In the genomic region with DNA sequence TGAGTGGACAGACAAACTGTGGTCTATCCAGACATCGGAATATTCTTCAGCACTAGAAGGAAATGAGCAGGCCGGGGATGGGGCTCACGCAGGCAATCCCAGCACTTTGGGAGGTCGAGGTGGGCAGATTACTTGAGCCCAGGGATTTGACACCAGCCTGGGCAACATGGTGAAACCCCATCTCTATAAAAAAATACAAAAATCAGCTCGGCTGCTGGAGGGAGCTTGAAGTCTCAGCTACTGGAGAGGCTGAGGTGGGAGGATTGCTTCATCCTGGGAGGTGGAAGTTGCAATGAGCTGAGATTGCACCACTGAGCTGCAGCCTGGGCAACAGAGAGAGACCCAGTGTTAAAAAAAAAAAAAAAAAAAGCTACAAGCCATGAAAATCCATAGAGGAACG, we compare ENCODE assay signal across 1 cellular context.
A peak's percentile ranks its signal among the peaks of the same experiment; 100 is the strongest.
TF ChIP-seq lines count a peak whose summit lies in the region.

No MANE protein-coding gene starts in this region.

TF ChIP-seq in K562, 482 proteins besides CTCF, POLR2A, EP300 and RAD21:
- TF ChIP-seq NCOR1 (IDR thresholded peaks at IDR 0.05): no peak
- TF ChIP-seq SMAD3 (CRISPR knock-in tag; conservative IDR thresholded peaks at IDR 0.05): no peak
- peak; percentile 18; the same call in 1 of the 2 replicates for TF ChIP-seq KAT7 (CRISPR knock-in tag; IDR thresholded peaks at IDR 0.05; ENCODE audit: borderline replicate concordance)
- no peak for TF ChIP-seq PHTF2 (CRISPR knock-in tag; IDR thresholded peaks at IDR 0.05)
- no peak for TF ChIP-seq KLF16 (IDR thresholded peaks at IDR 0.05)
- TF ChIP-seq NR2C1 (IDR thresholded peaks at IDR 0.05): no peak
- TF ChIP-seq NR2C1 (tag; IDR thresholded peaks at IDR 0.05): no peak
- no peak for TF ChIP-seq ZNF165 (CRISPR knock-in tag; IDR thresholded peaks at IDR 0.05; ENCODE audit: borderline replicate concordance)
- TF ChIP-seq CHD4 (IDR thresholded peaks at IDR 0.05; ENCODE audit: insufficient read depth, insufficient replicate concordance, low read depth, low read length, poor library complexity, severe bottlenecking): no peak
- TF ChIP-seq, protein P1, sequence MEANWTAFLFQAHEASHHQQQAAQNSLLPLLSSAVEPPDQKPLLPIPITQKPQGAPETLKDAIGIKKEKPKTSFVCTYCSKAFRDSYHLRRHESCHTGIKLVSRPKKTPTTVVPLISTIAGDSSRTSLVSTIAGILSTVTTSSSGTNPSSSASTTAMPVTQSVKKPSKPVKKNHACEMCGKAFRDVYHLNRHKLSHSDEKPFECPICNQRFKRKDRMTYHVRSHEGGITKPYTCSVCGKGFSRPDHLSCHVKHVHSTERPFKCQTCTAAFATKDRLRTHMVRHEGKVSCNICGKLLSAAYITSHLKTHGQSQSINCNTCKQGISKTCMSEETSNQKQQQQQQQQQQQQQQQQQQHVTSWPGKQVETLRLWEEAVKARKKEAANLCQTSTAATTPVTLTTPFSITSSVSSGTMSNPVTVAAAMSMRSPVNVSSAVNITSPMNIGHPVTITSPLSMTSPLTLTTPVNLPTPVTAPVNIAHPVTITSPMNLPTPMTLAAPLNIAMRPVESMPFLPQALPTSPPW (CRISPR knock-in tag; IDR thresholded peaks at IDR 0.05): no peak
- TF ChIP-seq, protein P2, sequence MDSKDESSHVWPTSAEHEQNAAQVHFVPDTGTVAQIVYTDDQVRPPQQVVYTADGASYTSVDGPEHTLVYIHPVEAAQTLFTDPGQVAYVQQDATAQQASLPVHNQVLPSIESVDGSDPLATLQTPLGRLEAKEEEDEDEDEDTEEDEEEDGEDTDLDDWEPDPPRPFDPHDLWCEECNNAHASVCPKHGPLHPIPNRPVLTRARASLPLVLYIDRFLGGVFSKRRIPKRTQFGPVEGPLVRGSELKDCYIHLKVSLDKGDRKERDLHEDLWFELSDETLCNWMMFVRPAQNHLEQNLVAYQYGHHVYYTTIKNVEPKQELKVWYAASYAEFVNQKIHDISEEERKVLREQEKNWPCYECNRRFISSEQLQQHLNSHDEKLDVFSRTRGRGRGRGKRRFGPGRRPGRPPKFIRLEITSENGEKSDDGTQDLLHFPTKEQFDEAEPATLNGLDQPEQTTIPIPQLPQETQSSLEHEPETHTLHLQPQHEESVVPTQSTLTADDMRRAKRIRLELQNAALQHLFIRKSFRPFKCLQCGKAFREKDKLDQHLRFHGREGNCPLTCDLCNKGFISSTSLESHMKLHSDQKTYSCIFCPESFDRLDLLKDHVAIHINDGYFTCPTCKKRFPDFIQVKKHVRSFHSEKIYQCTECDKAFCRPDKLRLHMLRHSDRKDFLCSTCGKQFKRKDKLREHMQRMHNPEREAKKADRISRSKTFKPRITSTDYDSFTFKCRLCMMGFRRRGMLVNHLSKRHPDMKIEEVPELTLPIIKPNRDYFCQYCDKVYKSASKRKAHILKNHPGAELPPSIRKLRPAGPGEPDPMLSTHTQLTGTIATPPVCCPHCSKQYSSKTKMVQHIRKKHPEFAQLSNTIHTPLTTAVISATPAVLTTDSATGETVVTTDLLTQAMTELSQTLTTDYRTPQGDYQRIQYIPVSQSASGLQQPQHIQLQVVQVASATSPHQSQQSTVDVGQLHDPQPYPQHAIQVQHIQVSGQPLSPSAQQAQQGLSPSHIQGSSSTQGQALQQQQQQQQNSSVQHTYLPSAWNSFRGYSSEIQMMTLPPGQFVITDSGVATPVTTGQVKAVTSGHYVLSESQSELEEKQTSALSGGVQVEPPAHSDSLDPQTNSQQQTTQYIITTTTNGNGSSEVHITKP (IDR thresholded peaks at IDR 0.05; ENCODE audit: partially characterized antibody): peak; percentile 58
- TF ChIP-seq, protein P3, sequence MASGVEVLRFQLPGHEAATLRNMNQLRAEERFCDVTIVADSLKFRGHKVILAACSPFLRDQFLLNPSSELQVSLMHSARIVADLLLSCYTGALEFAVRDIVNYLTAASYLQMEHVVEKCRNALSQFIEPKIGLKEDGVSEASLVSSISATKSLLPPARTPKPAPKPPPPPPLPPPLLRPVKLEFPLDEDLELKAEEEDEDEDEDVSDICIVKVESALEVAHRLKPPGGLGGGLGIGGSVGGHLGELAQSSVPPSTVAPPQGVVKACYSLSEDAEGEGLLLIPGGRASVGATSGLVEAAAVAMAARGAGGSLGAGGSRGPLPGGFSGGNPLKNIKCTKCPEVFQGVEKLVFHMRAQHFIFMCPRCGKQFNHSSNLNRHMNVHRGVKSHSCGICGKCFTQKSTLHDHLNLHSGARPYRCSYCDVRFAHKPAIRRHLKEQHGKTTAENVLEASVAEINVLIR (CRISPR knock-in tag; IDR thresholded peaks at IDR 0.05): no peak
- 0 out of 2 replicates have a peak, but pooled peaks have one; percentile 17 for TF ChIP-seq ZNF384 (IDR thresholded peaks at IDR 0.05; ENCODE audit: low read depth, low read length)
- TF ChIP-seq CEBPG (CRISPR knock-in tag; IDR thresholded peaks at IDR 0.05): no peak
- TF ChIP-seq CEBPG (tag; conservative IDR thresholded peaks at IDR 0.05 in 1 of 2, IDR thresholded peaks at IDR 0.05 in 1 of 2): peak; percentile 70 to 82; a peak in 3 of 4 replicates
- TF ChIP-seq JUNB (CRISPR knock-in tag; conservative IDR thresholded peaks at IDR 0.05): no peak
- TF ChIP-seq, protein P4, sequence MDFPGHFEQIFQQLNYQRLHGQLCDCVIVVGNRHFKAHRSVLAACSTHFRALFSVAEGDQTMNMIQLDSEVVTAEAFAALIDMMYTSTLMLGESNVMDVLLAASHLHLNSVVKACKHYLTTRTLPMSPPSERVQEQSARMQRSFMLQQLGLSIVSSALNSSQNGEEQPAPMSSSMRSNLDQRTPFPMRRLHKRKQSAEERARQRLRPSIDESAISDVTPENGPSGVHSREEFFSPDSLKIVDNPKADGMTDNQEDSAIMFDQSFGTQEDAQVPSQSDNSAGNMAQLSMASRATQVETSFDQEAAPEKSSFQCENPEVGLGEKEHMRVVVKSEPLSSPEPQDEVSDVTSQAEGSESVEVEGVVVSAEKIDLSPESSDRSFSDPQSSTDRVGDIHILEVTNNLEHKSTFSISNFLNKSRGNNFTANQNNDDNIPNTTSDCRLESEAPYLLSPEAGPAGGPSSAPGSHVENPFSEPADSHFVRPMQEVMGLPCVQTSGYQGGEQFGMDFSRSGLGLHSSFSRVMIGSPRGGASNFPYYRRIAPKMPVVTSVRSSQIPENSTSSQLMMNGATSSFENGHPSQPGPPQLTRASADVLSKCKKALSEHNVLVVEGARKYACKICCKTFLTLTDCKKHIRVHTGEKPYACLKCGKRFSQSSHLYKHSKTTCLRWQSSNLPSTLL (IDR thresholded peaks at IDR 0.05): no peak
- peak; percentile 81 for TF ChIP-seq CEBPB (tag; IDR thresholded peaks at IDR 0.05)
- TF ChIP-seq LCOR (CRISPR knock-in tag; IDR thresholded peaks at IDR 0.05): no peak
- 0 out of 2 replicates have a peak, but pooled peaks have one; percentile 23 for TF ChIP-seq GABPB1 (CRISPR knock-in tag; IDR thresholded peaks at IDR 0.05)
- TF ChIP-seq, protein P5, sequence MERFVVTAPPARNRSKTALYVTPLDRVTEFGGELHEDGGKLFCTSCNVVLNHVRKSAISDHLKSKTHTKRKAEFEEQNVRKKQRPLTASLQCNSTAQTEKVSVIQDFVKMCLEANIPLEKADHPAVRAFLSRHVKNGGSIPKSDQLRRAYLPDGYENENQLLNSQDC (CRISPR knock-in tag; IDR thresholded peaks at IDR 0.05): no peak
- no peak for TF ChIP-seq BCL6 (CRISPR knock-in tag; IDR thresholded peaks at IDR 0.05)
- TF ChIP-seq, protein P6, sequence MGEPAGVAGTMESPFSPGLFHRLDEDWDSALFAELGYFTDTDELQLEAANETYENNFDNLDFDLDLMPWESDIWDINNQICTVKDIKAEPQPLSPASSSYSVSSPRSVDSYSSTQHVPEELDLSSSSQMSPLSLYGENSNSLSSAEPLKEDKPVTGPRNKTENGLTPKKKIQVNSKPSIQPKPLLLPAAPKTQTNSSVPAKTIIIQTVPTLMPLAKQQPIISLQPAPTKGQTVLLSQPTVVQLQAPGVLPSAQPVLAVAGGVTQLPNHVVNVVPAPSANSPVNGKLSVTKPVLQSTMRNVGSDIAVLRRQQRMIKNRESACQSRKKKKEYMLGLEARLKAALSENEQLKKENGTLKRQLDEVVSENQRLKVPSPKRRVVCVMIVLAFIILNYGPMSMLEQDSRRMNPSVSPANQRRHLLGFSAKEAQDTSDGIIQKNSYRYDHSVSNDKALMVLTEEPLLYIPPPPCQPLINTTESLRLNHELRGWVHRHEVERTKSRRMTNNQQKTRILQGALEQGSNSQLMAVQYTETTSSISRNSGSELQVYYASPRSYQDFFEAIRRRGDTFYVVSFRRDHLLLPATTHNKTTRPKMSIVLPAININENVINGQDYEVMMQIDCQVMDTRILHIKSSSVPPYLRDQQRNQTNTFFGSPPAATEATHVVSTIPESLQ (CRISPR knock-in tag; IDR thresholded peaks at IDR 0.05): no peak
